ENCODE assay signal across 9 cellular contexts in genomic region chr6:127554435-127555006, GRCh38. TPM values are rescaled to one million over a fixed set of nuclear protein-coding genes. Genes with fewer than 3 reads are reported as not detected.
DNase-seq lines count a peak whose midpoint lies in the region; ATAC-seq and TF ChIP-seq lines count a peak whose summit lies in the region.
"Had no signal": no experiment of that assay in that cellular context is flagged by ENCODE, and none has a peak within 500 bp of the region (broad histone marks: within the 10 kb centered on the region; RNA-seq: fewer than 3 reads in every experiment).

No MANE protein-coding gene starts in this region.

- no peak overlapping the region for H2BK5ac ChIP-seq in neuronal stem cell (ENCODE audit: low read length)

- peaks cover 0 to 3% of the 10 kb centered on the region in 2 donors for H3K9me3 Mint-ChIP-seq in natural killer cell
- H3K9me3 Mint-ChIP-seq: central memory CD8-positive, alpha-beta T cell had no signal

- no peak overlapping the region for H4K8ac ChIP-seq in neuronal stem cell (ENCODE audit: low read depth, low read length)

- intact Hi-C loops in body of pancreas (cut with DNase I), result loop anchor here (10.0 kb wide), 1 partner anchor 80 kb away; no protein-coding TSS in a partner anchor
- intact Hi-C loops in natural killer cell (cut with micrococcal nuclease), result no loop called here

- H3K27ac ChIP-seq in body of pancreas (no peak overlapping the region), neuronal stem cell (replicated peaks; ENCODE audit: low read length) (no peak overlapping the region)

- H3K36me3 Mint-ChIP-seq in natural killer cell, result no peaks in the 10 kb centered on the region

- H3K4me1 Mint-ChIP-seq in natural killer cell, result no peaks in the 10 kb centered on the region
- H3K4me1 Mint-ChIP-seq: central memory CD8-positive, alpha-beta T cell had no signal

- H3K4me3 ChIP-seq in body of pancreas (no peak overlapping the region), neuronal stem cell (ENCODE audit: low read length in 2 of 2) (no peak overlapping the region)

- WGBS in body of pancreas, 2 donors, result 14 to 15% methylated on average over 2 of the region's 2 CpGs
- no CpG with 5 or more reads among the region's 2 CpGs for WGBS in neuronal stem cell (ENCODE audit: extremely low coverage in 2 of 2, insufficient read length in 2 of 2, insufficient replicate concordance in 1 of 2), 2 donors

- no peak overlapping the region for H3K4me3 Mint-ChIP-seq in natural killer cell
- H3K4me3 Mint-ChIP-seq: central memory CD8-positive, alpha-beta T cell had no signal

- H3K18ac ChIP-seq in neuronal stem cell (ENCODE audit: low read length), result no peak overlapping the region

- no peak overlapping the region for H3K23ac ChIP-seq in neuronal stem cell (ENCODE audit: low read depth, low read length, poor library complexity)

- ATAC-seq in HG02852 (IDR thresholded peaks at IDR 0.05; ENCODE audit: unreplicated experiment) (peak; percentile 67), body of pancreas (peak; percentile 63), natural killer cell (no peak), HG02938 (IDR thresholded peaks at IDR 0.05; ENCODE audit: unreplicated experiment) (no peak)

- no peak overlapping the region for H2AK5ac ChIP-seq in neuronal stem cell (ENCODE audit: low read depth, low read length)

- H3K4ac ChIP-seq in neuronal stem cell (ENCODE audit: low read length), result no peak overlapping the region

- TF ChIP-seq CTCF in body of pancreas (IDR thresholded peaks at IDR 0.05), result peak in 6 of 7 experiments; percentile 26 to 56 (median 51)
- no peak for TF ChIP-seq CTCF in natural killer cell (IDR thresholded peaks at IDR 0.05)

- no peak overlapping the region for H3K4me2 ChIP-seq in neuronal stem cell (ENCODE audit: insufficient read depth, low read length, poor library complexity, severe bottlenecking)

- H2BK120ac ChIP-seq in neuronal stem cell (ENCODE audit: low read depth, low read length), result no peak overlapping the region

- no peak overlapping the region for H2BK15ac ChIP-seq in neuronal stem cell (ENCODE audit: low read length)

- H3K4me1 ChIP-seq in body of pancreas (no peaks in the 10 kb centered on the region), neuronal stem cell (ENCODE audit: control insufficient read depth in 2 of 2, insufficient read depth in 1 of 2, low read depth in 1 of 2, low read length in 2 of 2) (no peaks in the 10 kb centered on the region)

- H3K9me3 ChIP-seq in body of pancreas, result no peaks in the 10 kb centered on the region
- no peaks in the 10 kb centered on the region for H3K9me3 ChIP-seq in neuronal stem cell (replicated peaks in 1 of 2; ENCODE audit: control insufficient read depth in 2 of 2, insufficient read depth in 1 of 2, low read depth in 1 of 2, low read length in 2 of 2)

- no peaks in the 10 kb centered on the region for H3K27me3 Mint-ChIP-seq in natural killer cell (ENCODE audit: low read depth in 2 of 2)

- peak; percentile 3 for DNase-seq in stimulated activated CD4-positive, alpha-beta T cell treated with anti-CD3 and anti-CD28 coated beads, Interleukin-4, amount 100 ng/mL, for 1 hour
- no peak for DNase-seq in stimulated activated CD4-positive, alpha-beta T cell treated with anti-CD3 and anti-CD28 coated beads, Interleukin-12 subunit alpha, Interleukin-12 subunit beta, amount 100 ng/mL, for 4 hours
- DNase-seq in NCI-H345 treated with DMSO at 0.1 percent for 48 hours (lab: John Stamatoyannopoulos, UW; ENCODE audit: unreplicated experiment) (peak; percentile 14), body of pancreas (peak; percentile 31 to 54 (median 44)), neuronal stem cell (ENCODE audit: low spot score) (peak; percentile 14), natural killer cell (no peak)

- H3K14ac ChIP-seq in neuronal stem cell (ENCODE audit: low read length), result no peak overlapping the region

- TF ChIP-seq POLR2A in body of pancreas (IDR thresholded peaks at IDR 0.05), result no peak

- no peak overlapping the region for H2AFZ ChIP-seq in neuronal stem cell (ENCODE audit: low read length)

- no peak overlapping the region for H3K9ac ChIP-seq in neuronal stem cell (ENCODE audit: low read depth, low read length, poor library complexity)

- H3K27ac Mint-ChIP-seq in natural killer cell, result no peak overlapping the region

- no peaks in the 10 kb centered on the region for H3K27me3 ChIP-seq in body of pancreas
- H3K27me3 ChIP-seq in neuronal stem cell (ENCODE audit: control insufficient read depth in 3 of 3, insufficient read depth in 3 of 3, low read depth in 1 of 3, low read length in 3 of 3), result no peaks in the 10 kb centered on the region

- no peak overlapping the region for H2BK12ac ChIP-seq in neuronal stem cell (ENCODE audit: low read length)

- H3K36me3 ChIP-seq in body of pancreas (replicated peaks in 1 of 2; ENCODE audit: insufficient read depth in 1 of 2, low read depth in 2 of 2) (no peaks in the 10 kb centered on the region), neuronal stem cell (replicated peaks in 1 of 2; ENCODE audit: control insufficient read depth in 2 of 2, insufficient read depth in 2 of 2, low read length in 2 of 2) (no peaks in the 10 kb centered on the region)

- H3K79me1 ChIP-seq in neuronal stem cell (ENCODE audit: low read depth, low read length), result no peaks in the 10 kb centered on the region

- no peak overlapping the region for H4K91ac ChIP-seq in neuronal stem cell (ENCODE audit: low read depth, low read length, poor library complexity)

RNA-seq across cellular contexts. Expression of gene C6orf58, which starts 22.5 kb away (rescaled TPM):
- not detected for total RNA-seq in body of pancreas
- not detected for polyA plus RNA-seq in neuronal stem cell (2013, experiment 1 of 2)
- 0.14 TPM for polyA plus RNA-seq in neuronal stem cell (2013, experiment 2 of 2)
- total RNA-seq in natural killer cell, result not detected

Comparison
In these comparisons a context has a peak if more than half of its experiments do, and no peak if none do; other contexts are left out.
1. DNase-seq: peak in stimulated activated CD4-positive, alpha-beta T cell treated with anti-CD3 and anti-CD28 coated beads, Interleukin-4, amount 100 ng/mL, for 1 hour (single experiment), NCI-H345 treated with DMSO at 0.1 percent for 48 hours (single experiment), body of pancreas (4 of 4) and neuronal stem cell (single experiment); none in stimulated activated CD4-positive, alpha-beta T cell treated with anti-CD3 and anti-CD28 coated beads, Interleukin-12 subunit alpha, Interleukin-12 subunit beta, amount 100 ng/mL, for 4 hours (single experiment) and natural killer cell (single experiment).
2. ATAC-seq: peak in HG02852 (single experiment) and body of pancreas (single experiment); none in natural killer cell (0 of 3) and HG02938 (single experiment).